In the genomic region with DNA sequence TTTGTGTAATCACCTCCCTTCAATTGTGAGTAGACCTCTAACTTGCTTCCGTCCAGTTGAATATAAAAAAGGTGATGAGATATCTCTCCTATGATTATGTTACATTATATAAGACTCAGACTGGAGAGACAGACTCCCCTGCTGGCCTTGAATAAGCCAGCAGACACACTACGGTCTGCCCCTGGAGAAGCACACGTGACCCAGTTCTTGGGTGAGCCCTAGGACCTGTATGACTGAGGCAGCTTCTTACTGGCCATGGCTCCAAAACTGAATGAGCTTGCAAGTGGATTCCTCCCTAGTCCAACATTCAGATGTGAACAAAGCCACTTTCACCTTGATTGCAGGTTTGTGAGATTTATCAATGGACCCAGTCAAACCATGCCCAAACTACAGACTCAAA, we compare ENCODE assay signal across 23 cellular contexts.
"Had no signal": no experiment of that assay in that cellular context is flagged by ENCODE, and none has a peak within 500 bp of the region (broad histone marks: within the 10 kb centered on the region; RNA-seq: fewer than 3 reads in every experiment).

No MANE protein-coding gene starts in this region.

- H3K27ac Mint-ChIP-seq: immature natural killer cell, mesothelial cell of epicardium, naive B cell had no signal

- H3K4me1 ChIP-seq: foreskin keratinocyte, gastroesophageal sphincter, lower lobe of right lung had no signal

- H3K36me3 ChIP-seq: esophagus muscularis mucosa, gastroesophageal sphincter, heart left ventricle, left ventricle myocardium inferior, lower lobe of right lung had no signal

- H3K27me3 ChIP-seq: dorsolateral prefrontal cortex, esophagus muscularis mucosa, foreskin keratinocyte, gastroesophageal sphincter, heart left ventricle, hepatocyte had no signal

- H3K4me3 ChIP-seq: coronary artery, dorsolateral prefrontal cortex, esophagus muscularis mucosa, gastroesophageal sphincter, heart left ventricle, hepatocyte, left ventricle myocardium inferior, lower lobe of right lung, mucosa of descending colon had no signal

- H3K4me3 Mint-ChIP-seq: immature natural killer cell, mesothelial cell of epicardium, naive B cell had no signal

- H2AFZ ChIP-seq: hepatocyte had no signal

- DNase-seq: dermis blood vessel endothelial cell; dorsolateral prefrontal cortex; effector CD4-positive, alpha-beta T cell; effector memory CD4-positive, alpha-beta T cell; foreskin keratinocyte; heart left ventricle; hypothalamus; immature natural killer cell; islet precursor cell; kidney; kidney glomerular epithelial cell; left colon; left ventricle myocardium inferior; lower lobe of right lung; mesenchymal stem cell; mucosa of descending colon; naive B cell had no signal

- H3K9me3 Mint-ChIP-seq: immature natural killer cell, naive B cell had no signal

- H3K27ac ChIP-seq: coronary artery, dorsolateral prefrontal cortex, esophagus muscularis mucosa, foreskin keratinocyte, gastroesophageal sphincter, heart left ventricle, hepatocyte, left ventricle myocardium inferior, lower lobe of right lung had no signal

- H3K36me3 Mint-ChIP-seq: mesothelial cell of epicardium, naive B cell had no signal

- H3K4me1 Mint-ChIP-seq: immature natural killer cell, naive B cell had no signal

- ATAC-seq: foreskin keratinocyte, gastroesophageal sphincter, heart left ventricle, left colon, left lobe of liver, lower lobe of right lung, mucosa of descending colon had no signal

- H3K9me3 ChIP-seq: esophagus muscularis mucosa, gastroesophageal sphincter, heart left ventricle, left ventricle myocardium inferior, lower lobe of right lung, mucosa of descending colon had no signal

- H3K4me2 ChIP-seq: hepatocyte had no signal

- H3K79me2 ChIP-seq: hepatocyte had no signal
